In the genomic region with DNA sequence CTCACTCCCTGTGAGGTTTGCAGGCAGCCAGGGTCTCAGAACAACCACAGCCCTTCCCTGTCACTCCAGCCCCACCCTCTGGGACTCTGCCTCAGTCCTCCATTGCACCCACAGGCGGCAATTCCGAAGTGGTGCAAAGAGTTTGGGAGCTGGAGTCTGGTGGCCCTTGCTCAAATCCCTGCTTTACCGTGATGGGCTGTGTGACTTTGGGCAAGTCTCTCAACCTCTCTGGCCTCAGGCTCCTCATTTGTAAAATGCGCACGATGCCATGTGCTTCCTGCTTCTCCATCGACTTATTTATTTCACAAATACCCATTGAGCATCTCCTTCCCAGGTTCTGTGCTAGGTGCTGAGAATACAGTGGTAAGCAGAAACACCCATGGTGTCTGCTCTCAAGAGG, we compare ENCODE assay signal across 24 cellular contexts. TPM values are rescaled to one million over a fixed set of nuclear protein-coding genes. Genes with fewer than 3 reads are reported as not detected.
"Had no signal": no experiment of that assay in that cellular context is flagged by ENCODE, and none has a peak within 500 bp of the region (broad histone marks: within the 10 kb centered on the region; RNA-seq: fewer than 3 reads in every experiment).

No MANE protein-coding gene starts in this region.

- H3K4me1 ChIP-seq: lower lobe of right lung, transverse colon, upper lobe of right lung, uterus had no signal

- H3K4me3 Mint-ChIP-seq: natural killer cell; stimulated activated memory B cell treated with anti-CD40 and anti-IgM and Interleukin-4, amounts not matched to agents 10 μg/mL and 1 μg/mL and 100 μg/mL, for 72 hours; stimulated activated naive CD8-positive, alpha-beta T cell treated with anti-CD3 and anti-CD28 coated beads, Interleukin-15, amount 100 ng/mL, for 72 hours had no signal

- H3K9me3 Mint-ChIP-seq: natural killer cell; stimulated activated memory B cell treated with anti-CD40 and anti-IgM and Interleukin-4, amounts not matched to agents 10 μg/mL and 1 μg/mL and 100 μg/mL, for 72 hours; stimulated activated naive CD8-positive, alpha-beta T cell treated with anti-CD3 and anti-CD28 coated beads, Interleukin-15, amount 100 ng/mL, for 72 hours had no signal

- DNase-seq: dermis blood vessel endothelial cell; effector memory CD4-positive, alpha-beta T cell; erythroblast; esophagus squamous epithelium; head of caudate nucleus; left ventricle myocardium superior; lower lobe of right lung; natural killer cell; occipital lobe; ovary; stimulated activated CD4-positive, alpha-beta T cell treated with anti-CD3 and anti-CD28 coated beads, Interleukin-2, amount 100 ng/mL, for 24 hours; stimulated activated CD4-positive, alpha-beta T cell treated with anti-CD3 and anti-CD28 coated beads, Interleukin-4, amount 100 ng/mL, for 24 hours; stimulated activated naive CD8-positive, alpha-beta T cell treated with anti-CD3 and anti-CD28 coated beads, Interleukin-15, amount 100 ng/mL, for 72 hours; transverse colon; upper lobe of right lung; uterus had no signal

- H3K27me3 Mint-ChIP-seq: stimulated activated memory B cell treated with anti-CD40 and anti-IgM and Interleukin-4, amounts not matched to agents 10 μg/mL and 1 μg/mL and 100 μg/mL, for 72 hours; stimulated activated naive CD8-positive, alpha-beta T cell treated with anti-CD3 and anti-CD28 coated beads, Interleukin-15, amount 100 ng/mL, for 72 hours had no signal

- H3K36me3 Mint-ChIP-seq: natural killer cell; stimulated activated memory B cell treated with anti-CD40 and anti-IgM and Interleukin-4, amounts not matched to agents 10 μg/mL and 1 μg/mL and 100 μg/mL, for 72 hours had no signal

- FAIRE-seq: frontal cortex, keratinocyte had no signal

- H3K4me1 Mint-ChIP-seq: natural killer cell; stimulated activated naive CD8-positive, alpha-beta T cell treated with anti-CD3 and anti-CD28 coated beads, Interleukin-15, amount 100 ng/mL, for 72 hours had no signal

- H3K9me3 ChIP-seq: esophagus squamous epithelium, lower lobe of right lung, ovary, suprapubic skin, transverse colon, upper lobe of right lung, uterus had no signal

- H3K4me3 ChIP-seq: coronary artery, esophagus squamous epithelium, lower lobe of right lung, ovary, smooth muscle cell, suprapubic skin, transverse colon, upper lobe of right lung, uterus had no signal

- ATAC-seq: left ventricle myocardium superior; lower lobe of right lung; natural killer cell; sciatic nerve; stimulated activated memory B cell treated with anti-CD40 and anti-IgM and Interleukin-4, amounts not matched to agents 10 μg/mL and 1 μg/mL and 100 μg/mL, for 72 hours; stimulated activated naive CD8-positive, alpha-beta T cell treated with anti-CD3 and anti-CD28 coated beads, Interleukin-15, amount 100 ng/mL, for 72 hours; upper lobe of right lung had no signal

- H3K27me3 ChIP-seq: ovary, transverse colon, upper lobe of right lung, uterus had no signal

- H3K4me2 ChIP-seq: smooth muscle cell had no signal

- H3K36me3 ChIP-seq: esophagus squamous epithelium, lower lobe of right lung, ovary, suprapubic skin, transverse colon, upper lobe of right lung, uterus had no signal

- H3K27ac ChIP-seq: coronary artery, esophagus squamous epithelium, lower lobe of right lung, ovary, suprapubic skin, transverse colon, upper lobe of right lung, uterus had no signal

- H3K27ac Mint-ChIP-seq: natural killer cell; stimulated activated memory B cell treated with anti-CD40 and anti-IgM and Interleukin-4, amounts not matched to agents 10 μg/mL and 1 μg/mL and 100 μg/mL, for 72 hours; stimulated activated naive CD8-positive, alpha-beta T cell treated with anti-CD3 and anti-CD28 coated beads, Interleukin-15, amount 100 ng/mL, for 72 hours had no signal

RNA-seq across cellular contexts. Expression of gene ATP2B2, which starts 7.3 kb away (rescaled TPM):
- total RNA-seq: dermis blood vessel endothelial cell, left ventricle myocardium superior, mononuclear cell, natural killer cell, smooth muscle cell, transverse colon had no signal
- polyA plus RNA-seq: keratinocyte, smooth muscle cell had no signal
